8 cellular contexts compared by ENCODE assay signal in genomic region chr2:149597050-149598013, GRCh38. TPM values are rescaled to one million over a fixed set of nuclear protein-coding genes. Genes with fewer than 3 reads are reported as not detected.
DNase-seq lines count a peak whose midpoint lies in the region; ATAC-seq and TF ChIP-seq lines count a peak whose summit lies in the region.

No MANE protein-coding gene starts in this region.

- no peaks in the 10 kb centered on the region for H3K9me3 ChIP-seq in liver (ENCODE audit: control insufficient read depth in 4 of 4, low read length in 3 of 4)

- peak overlapping the region; percentile 0 for H3K27ac Mint-ChIP-seq in activated CD4-positive, alpha-beta T cell treated with anti-CD3 and anti-CD28 coated beads for 36 hours

- peak overlapping the region in 1 of 2 donors; percentile 6 for H3K9ac ChIP-seq in liver (ENCODE audit: low read depth in 1 of 2, low read length in 2 of 2)

- H3K4me1 ChIP-seq in liver (ENCODE audit: control insufficient read depth in 4 of 4, insufficient read depth in 4 of 4, low read length in 3 of 4) = peaks cover 3 to 17% (median 13%) of the 10 kb centered on the region in 4 donors

- H3K4me3 ChIP-seq in coronary artery (peak overlapping the region; percentile 54), liver (ENCODE audit: low read depth in 1 of 3, low read length in 3 of 3) (no peak overlapping the region)

- CTCF ChIA-PET in activated CD4-positive, alpha-beta T cell treated with anti-CD3 and anti-CD28 coated beads for 36 hours (lab: Charles Lee) = interaction anchor here (0.5 to 4.1 kb wide), 14 partner anchors 10 to 1834 kb away, joined by 3 to 20 read pairs (median 4); no protein-coding TSS in a partner anchor

- peaks cover 22% of the 10 kb centered on the region for H3K4me1 Mint-ChIP-seq in activated CD4-positive, alpha-beta T cell treated with anti-CD3 and anti-CD28 coated beads for 36 hours

- peak; percentile 93 for ATAC-seq in GM19455 (IDR thresholded peaks at IDR 0.05; ENCODE audit: unreplicated experiment)
- ATAC-seq in HG03460 (IDR thresholded peaks at IDR 0.05; ENCODE audit: unreplicated experiment) = peak; percentile 99
- ATAC-seq in activated CD4-positive, alpha-beta T cell treated with anti-CD3 and anti-CD28 coated beads for 36 hours = peak; percentile 100

- DNase-seq in COLO829 (ENCODE audit: low spot score) (peak; percentile 67), NCI-H524 (lab: John Stamatoyannopoulos, UW) (peak; percentile 40 to 84), coronary artery (ENCODE audit: low spot score) (no peak)
- DNase-seq in activated CD4-positive, alpha-beta T cell treated with anti-CD3 and anti-CD28 coated beads for 36 hours = peak; percentile 57
- peak; percentile 24 for DNase-seq in stimulated activated CD8-positive, alpha-beta memory T cell treated with anti-CD3 and anti-CD28 coated beads, Interleukin-12 subunit alpha, Interleukin-12 subunit beta, amount 100 ng/mL, for 1 hour (ENCODE audit: low read depth)

- H3K4me3 Mint-ChIP-seq in activated CD4-positive, alpha-beta T cell treated with anti-CD3 and anti-CD28 coated beads for 36 hours = no peak overlapping the region

- WGBS in liver = 19% methylated on average over 12 of the region's 12 CpGs

- H3K27me3 Mint-ChIP-seq in activated CD4-positive, alpha-beta T cell treated with anti-CD3 and anti-CD28 coated beads for 36 hours = peaks cover 2% of the 10 kb centered on the region

- peaks cover 0 to 5% (median 0%) of the 10 kb centered on the region in 4 donors for H3K36me3 ChIP-seq in liver (ENCODE audit: control insufficient read depth in 4 of 4, insufficient read depth in 3 of 4, low read depth in 1 of 4, low read length in 3 of 4)

- TF ChIP-seq RAD21 in liver (IDR thresholded peaks at IDR 0.05) = peak; percentile 96 to 97

- intact Hi-C loops in activated CD4-positive, alpha-beta T cell treated with anti-CD3 and anti-CD28 coated beads for 36 hours (cut with DNase I, micrococcal nuclease) = loop anchor here (1.0 to 5.0 kb wide), 10 partner anchors 43 to 1840 kb away; partner anchors contain the start of gene RND3 (in 2 of the 2)

- H3K27ac ChIP-seq in coronary artery (no peak overlapping the region), liver (ENCODE audit: low read depth in 1 of 2, low read length in 2 of 2) (no peak overlapping the region)

- POLR2A ChIA-PET in activated CD4-positive, alpha-beta T cell treated with anti-CD3 and anti-CD28 coated beads for 36 hours (lab: Charles Lee) = no interaction called here

- no peaks in the 10 kb centered on the region for H3K27me3 ChIP-seq in liver (ENCODE audit: control insufficient read depth in 4 of 4, insufficient read depth in 4 of 4, low read length in 3 of 4)

- peak; percentile 63 for TF ChIP-seq CTCF in coronary artery (IDR thresholded peaks at IDR 0.05)
- TF ChIP-seq CTCF in liver (IDR thresholded peaks at IDR 0.05; ENCODE audit: low read depth, low read length, missing input control) = peak; percentile 92

- H3K9me3 Mint-ChIP-seq in activated CD4-positive, alpha-beta T cell treated with anti-CD3 and anti-CD28 coated beads for 36 hours (ENCODE audit: low read depth) = no peaks in the 10 kb centered on the region

- no peaks in the 10 kb centered on the region for H3K36me3 Mint-ChIP-seq in activated CD4-positive, alpha-beta T cell treated with anti-CD3 and anti-CD28 coated beads for 36 hours (ENCODE audit: low read depth)

TF ChIP-seq in liver, 16 proteins besides CTCF, POLR2A, EP300 and RAD21:
- TF ChIP-seq JUND (IDR thresholded peaks at IDR 0.05) (no peak), SP1 (IDR thresholded peaks at IDR 0.05) (no peak), GABPA (IDR thresholded peaks at IDR 0.05 in 1 of 2, conservative IDR thresholded peaks at IDR 0.05 in 1 of 2) (no peak), RXRA (IDR thresholded peaks at IDR 0.05) (peak; percentile 24 to 32), FOXA2 (IDR thresholded peaks at IDR 0.05) (no peak)

RNA-seq across cellular contexts. Expression of gene MMADHC, which starts 9.8 kb away (rescaled TPM):
- total RNA-seq in activated CD4-positive, alpha-beta T cell treated with anti-CD3 and anti-CD28 coated beads for 36 hours = 100 to 1,000 TPM in 1 of 2 experiments, 10 to 100 TPM in 1; 94.7 to 136 TPM
- 10 to 100 TPM; 79.7 to 97.5 TPM for total RNA-seq in liver
- polyA plus RNA-seq in liver = 10 to 100 TPM; 67.8 to 96.3 TPM
